In the genomic region with DNA sequence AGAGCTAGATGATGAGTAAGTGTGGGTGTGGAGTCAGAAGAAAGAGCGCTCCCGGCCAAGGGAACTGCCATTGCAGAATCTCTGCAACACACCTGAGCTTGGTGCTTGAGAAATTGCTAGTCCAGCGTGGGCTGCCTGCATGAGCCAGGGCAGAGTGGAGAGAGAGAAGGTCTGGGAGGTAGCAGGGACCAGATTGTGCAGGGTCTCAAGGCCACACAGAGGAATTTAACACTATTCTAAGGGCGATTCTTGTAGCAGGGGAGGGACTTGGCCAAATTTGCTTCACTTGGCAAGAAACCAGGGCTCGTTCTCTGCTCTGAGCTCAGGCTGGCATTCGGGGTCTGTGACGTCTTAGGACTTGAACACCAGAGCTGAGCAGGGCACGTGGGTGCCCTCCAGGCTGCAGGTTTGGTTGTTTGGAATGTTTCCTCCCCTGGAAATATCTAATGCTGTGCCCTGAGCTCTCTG, we compare ENCODE assay signal across 9 cellular contexts. TPM values are rescaled to one million over a fixed set of nuclear protein-coding genes. Genes with fewer than 3 reads are reported as not detected.
DNase-seq lines count a peak whose midpoint lies in the region; ATAC-seq and TF ChIP-seq lines count a peak whose summit lies in the region.
"Had no signal": no experiment of that assay in that cellular context is flagged by ENCODE, and none has a peak within 500 bp of the region (broad histone marks: within the 10 kb centered on the region; RNA-seq: fewer than 3 reads in every experiment).

No MANE protein-coding gene starts in this region.

- DNase-seq in RWPE2 (ENCODE audit: low spot score) = peak; percentile 93
- no peak for DNase-seq in esophagus muscularis mucosa (ENCODE audit: extremely low spot score)
- DNase-seq in neural crest cell (ENCODE audit: low read depth, low spot score) = no peak
- no peak for DNase-seq in tibial nerve (ENCODE audit: low spot score in 2 of 2)
- DNase-seq in NCI-H1694 (lab: John Stamatoyannopoulos, UW) = no peak
- DNase-seq in NCI-H748 treated with DMSO at 0.1 percent for 48 hours (lab: John Stamatoyannopoulos, UW) = no peak
- DNase-seq in mesendoderm = no peak
- DNase-seq: Caco-2 had no signal

- no peak overlapping the region for H4K8ac ChIP-seq in mesendoderm (ENCODE audit: low read depth, low read length)

- no peak overlapping the region for H3K56ac ChIP-seq in mesendoderm (ENCODE audit: low read length)

- 61% methylated on average over 8 of the region's 8 CpGs for WGBS in esophagus muscularis mucosa
- 24 to 31% methylated on average over 5 to 7 of the region's 8 CpGs for WGBS in tibial nerve, 2 donors
- WGBS in mesendoderm (ENCODE audit: extremely low coverage, insufficient coverage, low lambda C conversion rate) = no CpG with 5 or more reads among the region's 8 CpGs

- H3K27me3 Mint-ChIP-seq in neural crest cell (ENCODE audit: low read depth) = no peaks in the 10 kb centered on the region

- no peaks in the 10 kb centered on the region for H3K36me3 ChIP-seq in RWPE2 (ENCODE audit: low read depth)
- H3K36me3 ChIP-seq in esophagus muscularis mucosa = no peaks in the 10 kb centered on the region
- no peaks in the 10 kb centered on the region for H3K36me3 ChIP-seq in tibial nerve
- no peaks in the 10 kb centered on the region for H3K36me3 ChIP-seq in mesendoderm (ENCODE audit: control insufficient read depth, insufficient read depth, low read length)

- peak overlapping the region; percentile 75 for H3K27ac Mint-ChIP-seq in neural crest cell (ENCODE audit: unreplicated experiment)

- H3K4me3 Mint-ChIP-seq in neural crest cell = no peak overlapping the region

- H3K4me3 ChIP-seq in RWPE2 (ENCODE audit: severe bottlenecking) = no peak overlapping the region
- peak overlapping the region; percentile 26 to 40 (median 30) for H3K4me3 ChIP-seq in esophagus muscularis mucosa
- peak overlapping the region in 2 of 4 donors; percentile 10 to 23 for H3K4me3 ChIP-seq in tibial nerve
- no peak overlapping the region for H3K4me3 ChIP-seq in mesendoderm (ENCODE audit: low read length)

- intact Hi-C loops in esophagus muscularis mucosa (cut with DNase I) = no loop called here

- no peak overlapping the region for H3K4ac ChIP-seq in mesendoderm (ENCODE audit: low read depth, low read length)

- TF ChIP-seq EP300 in esophagus muscularis mucosa (IDR thresholded peaks at IDR 0.05) (no peak), tibial nerve (IDR thresholded peaks at IDR 0.05) (no peak)

- no peaks in the 10 kb centered on the region for H3K79me1 ChIP-seq in mesendoderm (ENCODE audit: low read length)

- TF ChIP-seq POLR2A in esophagus muscularis mucosa (IDR thresholded peaks at IDR 0.05; ENCODE audit: low read depth) (no peak), tibial nerve (IDR thresholded peaks at IDR 0.05) (no peak)

- no peaks in the 10 kb centered on the region for H3K9me3 Mint-ChIP-seq in neural crest cell

- H2AK5ac ChIP-seq in mesendoderm (ENCODE audit: low read length) = no peak overlapping the region

- H3K9me3 ChIP-seq in RWPE2 (ENCODE audit: severe bottlenecking) (no peaks in the 10 kb centered on the region), esophagus muscularis mucosa (no peaks in the 10 kb centered on the region), tibial nerve (no peaks in the 10 kb centered on the region)
- H3K9me3 ChIP-seq: Caco-2 had no signal

- no peak overlapping the region for H3K23ac ChIP-seq in mesendoderm (ENCODE audit: low read length)

- no peak overlapping the region for H2BK120ac ChIP-seq in mesendoderm (ENCODE audit: low read depth, low read length)

- H3K79me2 ChIP-seq in mesendoderm (ENCODE audit: control insufficient read depth, insufficient read depth, low read length) = no peaks in the 10 kb centered on the region

- H3K36me3 Mint-ChIP-seq in neural crest cell (ENCODE audit: low read depth) = no peaks in the 10 kb centered on the region

- H2BK5ac ChIP-seq in mesendoderm (ENCODE audit: low read length) = no peak overlapping the region

- H3K18ac ChIP-seq in mesendoderm (ENCODE audit: low read length) = no peak overlapping the region

- no peak overlapping the region for H2BK15ac ChIP-seq in mesendoderm (replicated peaks; ENCODE audit: low read depth)

- ATAC-seq in RWPE2 (ENCODE audit: low read depth) = peak; percentile 63

- H3K4me1 Mint-ChIP-seq in neural crest cell = peaks cover 16% of the 10 kb centered on the region

- H3K4me2 ChIP-seq in mesendoderm (ENCODE audit: low read length) = no peak overlapping the region

- H3K4me1 ChIP-seq in RWPE2 (ENCODE audit: insufficient read depth, poor library complexity, severe bottlenecking) = peaks cover 50% of the 10 kb centered on the region
- peaks cover 13 to 20% (median 17%) of the 10 kb centered on the region in 4 donors for H3K4me1 ChIP-seq in esophagus muscularis mucosa
- peaks cover 0 to 15% (median 5%) of the 10 kb centered on the region in 4 donors for H3K4me1 ChIP-seq in tibial nerve
- peaks cover 3% of the 10 kb centered on the region for H3K4me1 ChIP-seq in mesendoderm (ENCODE audit: control insufficient read depth, low read depth, low read length)
- H3K4me1 ChIP-seq: Caco-2 had no signal

- H3K9ac ChIP-seq in mesendoderm (ENCODE audit: low read length) = no peak overlapping the region

- H3K27ac ChIP-seq in C4-2B (peak overlapping the region; percentile 6; the same call in 1 of the 2 replicates), RWPE2 (ENCODE audit: poor library complexity, severe bottlenecking) (peak overlapping the region; percentile 73), esophagus muscularis mucosa (replicated peaks in 1 of 4) (peak overlapping the region; percentile 43 to 64 (median 58)), tibial nerve (no peak overlapping the region), mesendoderm (ENCODE audit: low read depth, low read length) (no peak overlapping the region)

- no peaks in the 10 kb centered on the region for H3K27me3 ChIP-seq in RWPE2 (ENCODE audit: insufficient read depth, poor library complexity, severe bottlenecking)
- H3K27me3 ChIP-seq in esophagus muscularis mucosa = no peaks in the 10 kb centered on the region
- no peaks in the 10 kb centered on the region for H3K27me3 ChIP-seq in tibial nerve
- H3K27me3 ChIP-seq in mesendoderm (ENCODE audit: insufficient read depth, low read length, poor library complexity) = no peaks in the 10 kb centered on the region

- H4K5ac ChIP-seq in mesendoderm (ENCODE audit: low read length) = no peak overlapping the region

- TF ChIP-seq CTCF in C4-2B (conservative IDR thresholded peaks at IDR 0.05) (no peak), RWPE2 (IDR thresholded peaks at IDR 0.05; ENCODE audit: poor library complexity, severe bottlenecking) (no peak), esophagus muscularis mucosa (IDR thresholded peaks at IDR 0.05) (no peak), neural crest cell (conservative IDR thresholded peaks at IDR 0.05) (no peak), tibial nerve (IDR thresholded peaks at IDR 0.05) (no peak)

RNA-seq across cellular contexts. Expression of gene BCAS4, which starts 53.5 kb away (rescaled TPM):
- total RNA-seq in esophagus muscularis mucosa = 1 to 10 TPM; 3.1 to 5.4 (median 4.5) TPM
- 7.3 and 9.0 TPM in 2 replicates for total RNA-seq in neural crest cell
- total RNA-seq in tibial nerve = under 1 TPM; 0.30 to 0.84 (median 0.51) TPM
- 4.5 TPM for polyA plus RNA-seq in mesendoderm (2013, experiment 1 of 2)
- 4.5 TPM for polyA plus RNA-seq in mesendoderm (2013, experiment 2 of 2)

Comparison
In these comparisons a context has a peak if more than half of its experiments do, and no peak if none do; other contexts are left out.
1. H3K27ac ChIP-seq: peak in C4-2B (single experiment), RWPE2 (single experiment) and esophagus muscularis mucosa (4 of 4); none in tibial nerve (0 of 4) and mesendoderm (single experiment).
2. H3K4me3 ChIP-seq: peak in esophagus muscularis mucosa (4 of 4); none in RWPE2 (single experiment) and mesendoderm (single experiment).